In genomic region chr5:134758504-134759341, GRCh38 we compare ENCODE assay signal across 8 cellular contexts. TPM values are rescaled to one million over a fixed set of nuclear protein-coding genes. Genes with fewer than 3 reads are reported as not detected.
DNase-seq lines count a peak whose midpoint lies in the region; ATAC-seq and TF ChIP-seq lines count a peak whose summit lies in the region.

DDX46 (plus strand) TSS chr5:134758779; CDS start chr5:134758939, 160 bp downstream.

- H3K9ac ChIP-seq in SK-N-MC (ENCODE audit: insufficient read length), result peak within 1 kb of the TSS; percentile 77

- peak within 1 kb of the TSS; percentile 84 for H3K4me3 ChIP-seq in GM08714 (ENCODE audit: low read length)
- peak within 1 kb of the TSS; percentile 97 for H3K4me3 ChIP-seq in NB4 (ENCODE audit: low read depth, low read length)
- peak within 1 kb of the TSS; percentile 79 for H3K4me3 ChIP-seq in SK-N-MC
- peak within 1 kb of the TSS; percentile 76 to 89 for H3K4me3 ChIP-seq in testis

- DNase-seq in HFFc6, result peak; percentile 91
- DNase-seq in NB4 (ENCODE audit: low read depth), result peak; percentile 95
- DNase-seq in SK-N-MC (ENCODE audit: low read depth, low spot score), result peak; percentile 56
- peak; percentile 96 for DNase-seq in activated naive CD4-positive, alpha-beta T cell treated with anti-CD3 and anti-CD28 coated beads, Interleukin-2, amount 50 U/mL, for 16 hours
- DNase-seq in germinal center (ENCODE audit: low spot score), result peak; percentile 95
- DNase-seq in omental fat pad (ENCODE audit: low spot score), result peak; percentile 79
- DNase-seq in testis, result peak; percentile 96

- H3K27me3 ChIP-seq in testis, result no peaks in the 10 kb centered on the region

- ATAC-seq in omental fat pad (ENCODE audit: low FRiP score), result peak; percentile 100

- peaks cover 4% of the 10 kb centered on the region for H3K27me3 Mint-ChIP-seq in HFFc6 (ENCODE audit: insufficient read depth)

- no peaks in the 10 kb centered on the region for H3K9me3 Mint-ChIP-seq in HFFc6

- 0 out of 2 replicates have a peak, but pooled peaks cover 6% of the 10 kb centered on the region for H3K36me3 Mint-ChIP-seq in HFFc6 (ENCODE audit: low read depth)

- peak; percentile 59 for TF ChIP-seq POLR2A in NB4 (IDR thresholded peaks at IDR 0.05; ENCODE audit: extremely low read depth, insufficient read length)
- TF ChIP-seq POLR2A in testis (IDR thresholded peaks at IDR 0.05), result no peak

- H3K9me3 ChIP-seq in SK-N-MC (ENCODE audit: low read depth, low read length) (no peaks in the 10 kb centered on the region), testis (no peaks in the 10 kb centered on the region)

- H3K36me3 ChIP-seq in SK-N-MC (ENCODE audit: insufficient read depth, low read length) (peaks cover 12% of the 10 kb centered on the region), testis (ENCODE audit: low read depth, missing control alignments) (no peaks in the 10 kb centered on the region)

- peak within 1 kb of the TSS; percentile 94 for H3K27ac Mint-ChIP-seq in HFFc6

- intact Hi-C loops in testis (cut with DNase I; ENCODE audit: low total_unique reads), result no loop called here

- peaks cover 23% of the 10 kb centered on the region for H3K4me1 Mint-ChIP-seq in HFFc6 (ENCODE audit: low read depth)

- H3K27ac ChIP-seq in SK-N-MC (peak within 1 kb of the TSS; percentile 19; the same call in 1 of the 2 replicates), testis (peak within 1 kb of the TSS; percentile 72 to 77)

- peaks cover 11% of the 10 kb centered on the region for H3K4me1 ChIP-seq in testis

- H3K4me3 Mint-ChIP-seq in HFFc6, result peak within 1 kb of the TSS; percentile 100

- WGBS in testis, 2 donors, result 0 to 1% methylated on average over 26 to 61 of the region's 73 CpGs

- TF ChIP-seq CTCF in HFFc6 (IDR thresholded peaks at IDR 0.05) (peak; percentile 80), NB4 (IDR thresholded peaks at IDR 0.05; ENCODE audit: low read depth, low read length) (peak; percentile 63), omental fat pad (IDR thresholded peaks at IDR 0.05) (no peak), testis (IDR thresholded peaks at IDR 0.05) (peak; percentile 68 to 79 (median 70))

RNA-seq across cellular contexts. Expression of gene DDX46, which starts in this region (rescaled TPM):
- total RNA-seq in HFFc6 (2021; fragmentation: NEBNext Ultra II Directional; extraction: Animal tissue kit (Norgen Biotek cat#: 25700)), result 10 to 100 TPM; 31.2 to 46.4 (median 43.3) TPM
- total RNA-seq in omental fat pad, result 10 to 100 TPM; 29.4 to 48.5 (median 39.3) TPM
- total RNA-seq in testis, result 10 to 100 TPM; 53.0 to 59.5 TPM
- 22.4 TPM for polyA plus RNA-seq in testis (ENCODE audit: insufficient read depth, low read depth, low replicate concordance)

Comparison
In these comparisons a context has a peak if more than half of its experiments do, and no peak if none do; other contexts are left out.
1. Peak in every context shown above with its lines: DNase-seq, ATAC-seq, H3K4me3 ChIP-seq and H3K27ac ChIP-seq.
2. CTCF ChIP-seq: peak in HFFc6 (single experiment), NB4 (single experiment) and testis (3 of 3); none in omental fat pad (0 of 3).